Comparison of ENCODE assay signal across 4 cellular contexts in the genomic region with DNA sequence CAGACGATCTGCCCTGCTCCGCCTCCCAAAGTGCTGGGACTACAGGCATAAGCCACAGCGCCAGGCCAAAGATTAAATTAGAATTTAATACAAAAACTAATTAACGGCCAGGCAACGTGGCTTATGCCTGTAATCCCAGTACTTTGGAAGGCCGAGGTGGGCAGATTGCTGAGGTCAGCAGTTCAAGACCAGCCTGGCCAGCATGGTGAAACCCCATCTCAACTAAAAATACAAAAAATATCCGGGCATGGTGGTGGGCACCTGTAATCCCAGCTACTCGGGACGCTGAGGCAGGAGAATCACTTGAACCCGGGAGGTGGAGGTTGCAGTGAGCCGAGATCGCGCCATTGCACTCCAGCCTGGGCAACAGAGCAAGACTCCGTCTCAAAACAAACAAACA. TPM values are rescaled to one million over a fixed set of nuclear protein-coding genes. Genes with fewer than 3 reads are reported as not detected.
"Had no signal": no experiment of that assay in that cellular context is flagged by ENCODE, and none has a peak within 500 bp of the region (broad histone marks: within the 10 kb centered on the region; RNA-seq: fewer than 3 reads in every experiment).

No MANE protein-coding gene starts in this region.

RNA-seq across cellular contexts. Expression of gene MBD3L3, which starts 2.8 kb away (rescaled TPM):
- total RNA-seq: HepG2, HT-29, HT1080 had no signal
- polyA plus RNA-seq: HepG2, IgD-negative memory B cell had no signal

RNA-seq across cellular contexts. Expression of gene MBD3L2, which starts 6.6 kb away (rescaled TPM):
- total RNA-seq: HepG2, HT-29, HT1080 had no signal
- polyA plus RNA-seq: HepG2, IgD-negative memory B cell had no signal

RNA-seq across cellular contexts. Expression of gene MBD3L4, which starts 15.7 kb away (rescaled TPM):
- total RNA-seq: HepG2, HT-29, HT1080 had no signal
- polyA plus RNA-seq: HepG2, IgD-negative memory B cell had no signal

RNA-seq across cellular contexts. Expression of gene MBD3L5, which starts 25.3 kb away (rescaled TPM):
- total RNA-seq: HepG2, HT-29, HT1080 had no signal
- polyA plus RNA-seq: HepG2, IgD-negative memory B cell had no signal
